8 cellular contexts compared by ENCODE assay signal in genomic region chr16:2905988-2906387, GRCh38. TPM values are rescaled to one million over a fixed set of nuclear protein-coding genes. Genes with fewer than 3 reads are reported as not detected.
DNase-seq lines count a peak whose midpoint lies in the region; ATAC-seq and TF ChIP-seq lines count a peak whose summit lies in the region.

No MANE protein-coding gene starts in this region.

- no peaks in the 10 kb centered on the region for H3K9me3 ChIP-seq in Peyer's patch

- no peak for ATAC-seq in activated CD8-positive, alpha-beta memory T cell treated with anti-CD3 and anti-CD28 coated beads, Interleukin-2, amount 10 ng/mL, durations not matched to agents 7 days and 5 days
- no peak for ATAC-seq in stimulated activated naive CD8-positive, alpha-beta T cell treated with anti-CD3 and anti-CD28 coated beads, Interleukin-15, amount 100 ng/mL, for 72 hours

- peak overlapping the region in 2 of 4 donors; percentile 48 to 67 for H3K27ac ChIP-seq in Peyer's patch

- CTCF ChIA-PET in activated CD8-positive, alpha-beta memory T cell treated with anti-CD3 and anti-CD28 coated beads, Interleukin-2, amount 10 ng/mL, durations not matched to agents 7 days and 5 days (lab: Charles Lee), result interaction anchor here (0.7 to 4.0 kb wide), 11 partner anchors 12 to 67 kb away, joined by 3 to 26 read pairs (median 5); partner anchors contain the start of gene FLYWCH2
- CTCF ChIA-PET in activated CD4-positive, alpha-beta memory T cell treated with anti-CD3 and anti-CD28 coated beads for 36 hours (lab: Charles Lee), result interaction anchor here (1.1 to 2.7 kb wide), 6 partner anchors 13 to 67 kb away, joined by 4 to 12 read pairs (median 6); partner anchors contain the start of gene FLYWCH2

- H3K9me3 Mint-ChIP-seq in activated CD8-positive, alpha-beta memory T cell treated with anti-CD3 and anti-CD28 coated beads, Interleukin-2, amount 10 ng/mL, durations not matched to agents 7 days and 5 days (ENCODE audit: low read depth), result no peaks in the 10 kb centered on the region
- no peaks in the 10 kb centered on the region for H3K9me3 Mint-ChIP-seq in activated CD4-positive, alpha-beta memory T cell treated with anti-CD3 and anti-CD28 coated beads for 36 hours
- H3K9me3 Mint-ChIP-seq in stimulated activated naive CD8-positive, alpha-beta T cell treated with anti-CD3 and anti-CD28 coated beads, Interleukin-15, amount 100 ng/mL, for 72 hours, result no peaks in the 10 kb centered on the region

- no peak for DNase-seq in activated CD8-positive, alpha-beta memory T cell treated with anti-CD3 and anti-CD28 coated beads, Interleukin-2, amount 10 ng/mL, durations not matched to agents 7 days and 5 days
- no peak for DNase-seq in activated CD8-positive, alpha-beta memory T cell treated with anti-CD3 and anti-CD28 coated beads, Interleukin-2, amount 50 U/mL, for 4 hours
- no peak for DNase-seq in activated CD4-positive, alpha-beta memory T cell treated with anti-CD3 and anti-CD28 coated beads for 36 hours
- DNase-seq in iPS DF 19.7 (ENCODE audit: low read depth, low spot score), result peak; percentile 82
- no peak for DNase-seq in stimulated activated naive CD8-positive, alpha-beta T cell treated with anti-CD3 and anti-CD28 coated beads, Interleukin-15, amount 100 ng/mL, for 72 hours
- no peak for DNase-seq in activated CD8-positive, alpha-beta memory T cell treated with anti-CD3 and anti-CD28 coated beads for 24 hours
- DNase-seq in Peyer's patch, result no peak
- DNase-seq in cortex of kidney (lab: John Stamatoyannopoulos, UW), result no peak

- no peaks in the 10 kb centered on the region for H3K36me3 ChIP-seq in Peyer's patch

- H3K4me3 Mint-ChIP-seq in activated CD8-positive, alpha-beta memory T cell treated with anti-CD3 and anti-CD28 coated beads, Interleukin-2, amount 10 ng/mL, durations not matched to agents 7 days and 5 days, result peak overlapping the region; percentile 94
- H3K4me3 Mint-ChIP-seq in activated CD4-positive, alpha-beta memory T cell treated with anti-CD3 and anti-CD28 coated beads for 36 hours, result peak overlapping the region; percentile 71
- peak overlapping the region; percentile 75 to 87 for H3K4me3 Mint-ChIP-seq in stimulated activated naive CD8-positive, alpha-beta T cell treated with anti-CD3 and anti-CD28 coated beads, Interleukin-15, amount 100 ng/mL, for 72 hours

- TF ChIP-seq POLR2A in Peyer's patch (IDR thresholded peaks at IDR 0.05), result no peak

- peaks cover 22% of the 10 kb centered on the region for H3K4me1 Mint-ChIP-seq in activated CD8-positive, alpha-beta memory T cell treated with anti-CD3 and anti-CD28 coated beads, Interleukin-2, amount 10 ng/mL, durations not matched to agents 7 days and 5 days
- peaks cover 16% of the 10 kb centered on the region for H3K4me1 Mint-ChIP-seq in activated CD4-positive, alpha-beta memory T cell treated with anti-CD3 and anti-CD28 coated beads for 36 hours (ENCODE audit: low read depth)
- peaks cover 30% of the 10 kb centered on the region for H3K4me1 Mint-ChIP-seq in stimulated activated naive CD8-positive, alpha-beta T cell treated with anti-CD3 and anti-CD28 coated beads, Interleukin-15, amount 100 ng/mL, for 72 hours

- POLR2A ChIA-PET in activated CD4-positive, alpha-beta memory T cell treated with anti-CD3 and anti-CD28 coated beads for 36 hours (lab: Charles Lee), result interaction anchor here (1.1 to 1.6 kb wide), 2 partner anchors 14 to 23 kb away, joined by 3 to 5 read pairs; partner anchors contain the start of gene FLYWCH2

- H3K27ac Mint-ChIP-seq in activated CD8-positive, alpha-beta memory T cell treated with anti-CD3 and anti-CD28 coated beads, Interleukin-2, amount 10 ng/mL, durations not matched to agents 7 days and 5 days, result peak overlapping the region; percentile 50
- H3K27ac Mint-ChIP-seq in activated CD4-positive, alpha-beta memory T cell treated with anti-CD3 and anti-CD28 coated beads for 36 hours, result peak overlapping the region; percentile 51
- H3K27ac Mint-ChIP-seq in stimulated activated naive CD8-positive, alpha-beta T cell treated with anti-CD3 and anti-CD28 coated beads, Interleukin-15, amount 100 ng/mL, for 72 hours, result peak overlapping the region; percentile 30 to 34

- H3K36me3 Mint-ChIP-seq in activated CD8-positive, alpha-beta memory T cell treated with anti-CD3 and anti-CD28 coated beads, Interleukin-2, amount 10 ng/mL, durations not matched to agents 7 days and 5 days, result no peaks in the 10 kb centered on the region
- H3K36me3 Mint-ChIP-seq in activated CD4-positive, alpha-beta memory T cell treated with anti-CD3 and anti-CD28 coated beads for 36 hours, result no peaks in the 10 kb centered on the region

- intact Hi-C loops in activated CD4-positive, alpha-beta memory T cell treated with anti-CD3 and anti-CD28 coated beads for 36 hours (cut with micrococcal nuclease), result loop anchor here (1.0 to 5.0 kb wide), 4 partner anchors 7 to 76 kb away; partner anchors contain the start of gene PKMYT1

- H3K4me1 ChIP-seq in Peyer's patch, result peaks cover 0 to 15% (median 6%) of the 10 kb centered on the region in 4 donors

- H3K4me3 ChIP-seq in Peyer's patch, result peak overlapping the region in 1 of 4 donors; percentile 6

- H3K27me3 ChIP-seq in Peyer's patch, result no peaks in the 10 kb centered on the region

- TF ChIP-seq CTCF in Peyer's patch (IDR thresholded peaks at IDR 0.05), result peak in 1 of 6 experiments; percentile 6

- H3K27me3 Mint-ChIP-seq in activated CD8-positive, alpha-beta memory T cell treated with anti-CD3 and anti-CD28 coated beads, Interleukin-2, amount 10 ng/mL, durations not matched to agents 7 days and 5 days, result peaks cover 5% of the 10 kb centered on the region
- H3K27me3 Mint-ChIP-seq in activated CD4-positive, alpha-beta memory T cell treated with anti-CD3 and anti-CD28 coated beads for 36 hours, result no peaks in the 10 kb centered on the region
- H3K27me3 Mint-ChIP-seq in stimulated activated naive CD8-positive, alpha-beta T cell treated with anti-CD3 and anti-CD28 coated beads, Interleukin-15, amount 100 ng/mL, for 72 hours, result no peaks in the 10 kb centered on the region

RNA-seq across cellular contexts. Expression of gene FLYWCH1, which starts 5.7 kb away (rescaled TPM):
- total RNA-seq in activated CD8-positive, alpha-beta memory T cell treated with anti-CD3 and anti-CD28 coated beads, Interleukin-2, amount 10 ng/mL, durations not matched to agents 7 days and 5 days, result 10 to 100 TPM; 52.7 to 58.1 TPM
- 10 to 100 TPM; 49.2 to 52.2 TPM for total RNA-seq in activated CD4-positive, alpha-beta memory T cell treated with anti-CD3 and anti-CD28 coated beads for 36 hours
- total RNA-seq in Peyer's patch, result 10 to 100 TPM; 30.1 to 67.4 (median 46.8) TPM

RNA-seq across cellular contexts. Expression of gene FLYWCH2, which starts 23.0 kb away (rescaled TPM):
- total RNA-seq in activated CD8-positive, alpha-beta memory T cell treated with anti-CD3 and anti-CD28 coated beads, Interleukin-2, amount 10 ng/mL, durations not matched to agents 7 days and 5 days, result 10 to 100 TPM; 19.6 to 19.7 TPM
- 10 to 100 TPM; 19.1 to 19.4 TPM for total RNA-seq in activated CD4-positive, alpha-beta memory T cell treated with anti-CD3 and anti-CD28 coated beads for 36 hours
- 10 to 100 TPM; 40.8 to 61.3 (median 53.1) TPM for total RNA-seq in Peyer's patch

RNA-seq across cellular contexts. Expression of gene PRSS22, which starts 48.0 kb away (rescaled TPM):
- not detected for total RNA-seq in activated CD8-positive, alpha-beta memory T cell treated with anti-CD3 and anti-CD28 coated beads, Interleukin-2, amount 10 ng/mL, durations not matched to agents 7 days and 5 days
- total RNA-seq in activated CD4-positive, alpha-beta memory T cell treated with anti-CD3 and anti-CD28 coated beads for 36 hours, result under 1 TPM; 0.24 to 0.38 TPM
- 1 to 10 TPM in 3 of 4 donors, not detected in 1; 1.4 to 1.9 (median 1.8) TPM for total RNA-seq in Peyer's patch

RNA-seq across cellular contexts. Expression of gene KREMEN2, which starts 58.1 kb away (rescaled TPM):
- total RNA-seq in activated CD8-positive, alpha-beta memory T cell treated with anti-CD3 and anti-CD28 coated beads, Interleukin-2, amount 10 ng/mL, durations not matched to agents 7 days and 5 days, result under 1 TPM; 0.35 to 0.40 TPM
- not detected for total RNA-seq in activated CD4-positive, alpha-beta memory T cell treated with anti-CD3 and anti-CD28 coated beads for 36 hours
- 1 to 10 TPM in 1 of 4 donors, under 1 TPM in 1, not detected in 2; 0.40 to 1.6 TPM for total RNA-seq in Peyer's patch
